13 cellular contexts compared by ENCODE assay signal in the genomic region with DNA sequence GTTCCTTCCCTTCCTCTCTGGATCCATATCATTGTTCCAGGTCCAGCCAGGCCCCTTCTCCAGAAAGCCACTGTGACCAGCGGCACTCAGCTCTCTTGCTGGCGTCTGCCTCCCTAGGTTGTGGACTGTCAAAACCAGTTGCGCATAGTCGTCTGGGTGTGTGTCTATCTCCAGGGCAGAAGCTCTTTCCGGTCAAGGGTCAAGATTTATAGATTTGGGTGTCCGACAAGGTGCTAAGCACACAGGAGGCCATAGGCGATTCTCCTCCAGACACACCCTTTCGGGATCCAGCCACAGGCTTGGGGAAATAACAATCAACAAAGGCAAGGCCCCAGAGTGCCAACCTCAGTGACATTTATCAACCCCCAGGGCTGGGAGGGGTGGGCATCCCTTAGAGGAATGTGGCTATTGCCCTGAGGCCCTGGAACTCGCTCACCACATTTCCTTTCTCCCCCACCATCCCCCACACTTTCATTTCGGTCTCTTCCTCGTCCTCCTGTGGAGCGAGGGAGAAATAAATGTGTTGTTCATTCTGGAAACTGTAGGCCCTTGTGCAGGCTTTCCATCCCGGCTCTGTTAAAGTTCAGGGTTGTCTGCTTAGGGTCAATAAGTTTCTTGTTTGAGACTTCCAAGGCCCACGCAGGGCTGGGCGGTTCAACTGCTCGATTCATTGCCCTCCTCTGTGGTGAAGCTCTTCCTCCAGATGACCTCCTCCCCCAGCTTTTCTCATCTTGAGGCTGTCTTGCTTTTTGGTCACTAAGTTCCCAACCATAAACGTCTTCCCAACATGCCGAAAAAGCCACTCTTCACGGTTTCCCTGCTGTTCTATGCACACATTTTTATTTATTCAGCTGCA. TPM values are rescaled to one million over a fixed set of nuclear protein-coding genes. Genes with fewer than 3 reads are reported as not detected.
A peak's percentile ranks its signal among the peaks of the same experiment; 100 is the strongest.
DNase-seq lines count a peak whose midpoint lies in the region; ATAC-seq and TF ChIP-seq lines count a peak whose summit lies in the region.
"Had no signal": no experiment of that assay in that cellular context is flagged by ENCODE, and none has a peak within 500 bp of the region (broad histone marks: within the 10 kb centered on the region; RNA-seq: fewer than 3 reads in every experiment).

No MANE protein-coding gene starts in this region.

- no CpG with 5 or more reads among the region's 19 CpGs for WGBS in mesendoderm (ENCODE audit: extremely low coverage, insufficient coverage, low lambda C conversion rate)

- no peak overlapping the region for H4K8ac ChIP-seq in mesendoderm (ENCODE audit: low read depth, low read length)

- H3K27me3 Mint-ChIP-seq in stimulated activated memory B cell treated with anti-CD40 and anti-IgM and Interleukin-4, amounts not matched to agents 10 μg/mL and 1 μg/mL and 100 μg/mL, for 72 hours = peaks cover 9% of the 10 kb centered on the region
- H3K27me3 Mint-ChIP-seq: CD4-positive, alpha-beta T cell had no signal

- no peak overlapping the region for H2BK15ac ChIP-seq in mesendoderm (replicated peaks; ENCODE audit: low read depth)

- no peak overlapping the region for H2BK5ac ChIP-seq in mesendoderm (ENCODE audit: low read length)

- no peak overlapping the region for H3K4ac ChIP-seq in mesendoderm (ENCODE audit: low read depth, low read length)

- H3K4me3 ChIP-seq in astrocyte of the spinal cord (ENCODE audit: low read depth, low read length) = no peak overlapping the region
- no peak overlapping the region for H3K4me3 ChIP-seq in mesendoderm (ENCODE audit: low read length)
- H3K4me3 ChIP-seq: MG63, upper lobe of right lung had no signal

- peak; percentile 14 for ATAC-seq in stimulated activated memory B cell treated with anti-CD40 and anti-IgM and Interleukin-4, amounts not matched to agents 10 μg/mL and 1 μg/mL and 100 μg/mL, for 72 hours
- ATAC-seq in HG02973 (IDR thresholded peaks at IDR 0.05; ENCODE audit: unreplicated experiment) = no peak
- ATAC-seq: SK-N-SH treated with all-trans-retinoic acid at 6 μM for 48 hours, upper lobe of right lung had no signal

- no peak overlapping the region for H3K4me2 ChIP-seq in mesendoderm (ENCODE audit: low read length)

- H3K9ac ChIP-seq in mesendoderm (ENCODE audit: low read length) = no peak overlapping the region

- H3K79me2 ChIP-seq in mesendoderm (ENCODE audit: control insufficient read depth, insufficient read depth, low read length) = no peaks in the 10 kb centered on the region

- TF ChIP-seq CTCF in astrocyte of the spinal cord (IDR thresholded peaks at IDR 0.05; ENCODE audit: low read depth, low read length) = no peak

- no peak overlapping the region for H4K5ac ChIP-seq in mesendoderm (ENCODE audit: low read length)

- H2BK120ac ChIP-seq in mesendoderm (ENCODE audit: low read depth, low read length) = no peak overlapping the region

- no peaks in the 10 kb centered on the region for H3K9me3 Mint-ChIP-seq in stimulated activated memory B cell treated with anti-CD40 and anti-IgM and Interleukin-4, amounts not matched to agents 10 μg/mL and 1 μg/mL and 100 μg/mL, for 72 hours
- H3K9me3 Mint-ChIP-seq: CD4-positive, alpha-beta T cell had no signal

- no peaks in the 10 kb centered on the region for H3K36me3 ChIP-seq in mesendoderm (ENCODE audit: control insufficient read depth, insufficient read depth, low read length)
- H3K36me3 ChIP-seq: MG63, upper lobe of right lung had no signal

- H3K27me3 ChIP-seq in mesendoderm (ENCODE audit: insufficient read depth, low read length, poor library complexity) = no peaks in the 10 kb centered on the region
- H3K27me3 ChIP-seq: MG63, upper lobe of right lung had no signal

- no peaks in the 10 kb centered on the region for H3K79me1 ChIP-seq in mesendoderm (ENCODE audit: low read length)

- no peak overlapping the region for H3K18ac ChIP-seq in mesendoderm (ENCODE audit: low read length)

- DNase-seq in NCI-H748 treated with DMSO at 0.1 percent for 48 hours (lab: John Stamatoyannopoulos, UW) (peak; percentile 0), NCI-H748 (lab: John Stamatoyannopoulos, UW; ENCODE audit: unreplicated experiment) (no peak), astrocyte of the spinal cord (ENCODE audit: low read depth, low spot score) (peak; percentile 78), mesendoderm (no peak), OCI-M2 (lab: John Stamatoyannopoulos, UW; ENCODE audit: unreplicated experiment) (no peak), T-helper 1 cell (no peak)
- DNase-seq: activated gamma-delta T cell; CD4-positive, alpha-beta T cell; MG63; upper lobe of right lung had no signal

- in situ Hi-C loops in astrocyte of the spinal cord (cut with HindIII; ENCODE audit: low sequenced_read_pairs) = no loop called here

- H3K27ac ChIP-seq in mesendoderm (ENCODE audit: low read depth, low read length) = no peak overlapping the region
- H3K27ac ChIP-seq: upper lobe of right lung had no signal

- no peak overlapping the region for H3K56ac ChIP-seq in mesendoderm (ENCODE audit: low read length)

- H3K4me1 Mint-ChIP-seq in stimulated activated memory B cell treated with anti-CD40 and anti-IgM and Interleukin-4, amounts not matched to agents 10 μg/mL and 1 μg/mL and 100 μg/mL, for 72 hours = no peaks in the 10 kb centered on the region

- no peak overlapping the region for H3K27ac Mint-ChIP-seq in stimulated activated memory B cell treated with anti-CD40 and anti-IgM and Interleukin-4, amounts not matched to agents 10 μg/mL and 1 μg/mL and 100 μg/mL, for 72 hours
- H3K27ac Mint-ChIP-seq: CD4-positive, alpha-beta T cell had no signal

- H3K23ac ChIP-seq in mesendoderm (ENCODE audit: low read length) = peak overlapping the region; percentile 73

- no peak overlapping the region for H3K4me3 Mint-ChIP-seq in stimulated activated memory B cell treated with anti-CD40 and anti-IgM and Interleukin-4, amounts not matched to agents 10 μg/mL and 1 μg/mL and 100 μg/mL, for 72 hours
- H3K4me3 Mint-ChIP-seq: CD4-positive, alpha-beta T cell had no signal

- H2AK5ac ChIP-seq in mesendoderm (ENCODE audit: low read length) = no peak overlapping the region

- peaks cover 4% of the 10 kb centered on the region for H3K4me1 ChIP-seq in mesendoderm (ENCODE audit: control insufficient read depth, low read depth, low read length)
- H3K4me1 ChIP-seq: upper lobe of right lung had no signal

- H3K36me3 Mint-ChIP-seq in stimulated activated memory B cell treated with anti-CD40 and anti-IgM and Interleukin-4, amounts not matched to agents 10 μg/mL and 1 μg/mL and 100 μg/mL, for 72 hours = no peaks in the 10 kb centered on the region

RNA-seq across cellular contexts. Expression of a gene that starts 57.9 kb away (rescaled TPM):
- polyA plus RNA-seq in mesendoderm (2013, experiment 1 of 2) = 2.5 TPM
- 2.6 TPM for polyA plus RNA-seq in mesendoderm (2013, experiment 2 of 2)

Comparison
In these comparisons a context has a peak if more than half of its experiments do, and no peak if none do; other contexts are left out.
1. DNase-seq: peak in NCI-H748 treated with DMSO at 0.1 percent for 48 hours (single experiment) and astrocyte of the spinal cord (single experiment); none in NCI-H748 (single experiment), mesendoderm (single experiment), OCI-M2 (single experiment) and T-helper 1 cell (0 of 5).